ENCODE assay signal across 9 cellular contexts in genomic region chrX:77446840-77447239, GRCh38. TPM values are rescaled to one million over a fixed set of nuclear protein-coding genes. Genes with fewer than 3 reads are reported as not detected.
DNase-seq lines count a peak whose midpoint lies in the region; ATAC-seq and TF ChIP-seq lines count a peak whose summit lies in the region.
"Had no signal": no experiment of that assay in that cellular context is flagged by ENCODE, and none has a peak within 500 bp of the region (broad histone marks: within the 10 kb centered on the region; RNA-seq: fewer than 3 reads in every experiment).

No MANE protein-coding gene starts in this region.

- no peak overlapping the region for H3K9ac ChIP-seq in BLaER1 treated with 17β-estradiol and CSF1 and Interleukin-3, amounts not matched to agents 10 nM and 100 nM
- H3K9ac ChIP-seq in SU-DHL-6 (ENCODE audit: low read length), result no peak overlapping the region

- H3K36me3 ChIP-seq in BLaER1 treated with 17β-estradiol and CSF1 and Interleukin-3, amounts not matched to agents 10 nM and 100 nM, result no peaks in the 10 kb centered on the region
- H3K36me3 ChIP-seq in SU-DHL-6 (ENCODE audit: low read length) (no peaks in the 10 kb centered on the region), esophagus squamous epithelium (no peaks in the 10 kb centered on the region), neuron (ENCODE audit: insufficient read depth, low read length) (no peaks in the 10 kb centered on the region)

- no peak for ATAC-seq in GM21390 (IDR thresholded peaks at IDR 0.05; ENCODE audit: unreplicated experiment)

- no peak for TF ChIP-seq POLR2A in esophagus squamous epithelium (IDR thresholded peaks at IDR 0.05)

- TF ChIP-seq CTCF in SU-DHL-6 (IDR thresholded peaks at IDR 0.05; ENCODE audit: insufficient read depth, low read length, poor library complexity, severe bottlenecking) (no peak), esophagus squamous epithelium (IDR thresholded peaks at IDR 0.05) (no peak)

- H3K4me3 ChIP-seq in BLaER1 treated with 17β-estradiol and CSF1 and Interleukin-3, amounts not matched to agents 10 nM and 100 nM, result peak overlapping the region; percentile 37 to 61 (median 48); a peak in 19 of 20 replicates
- H3K4me3 ChIP-seq in SU-DHL-6 (ENCODE audit: insufficient read depth, low read length, poor library complexity, severe bottlenecking), result no peak overlapping the region
- H3K4me3 ChIP-seq in esophagus squamous epithelium, result peak overlapping the region in 3 of 4 donors; percentile 40 to 53 (median 41)
- H3K4me3 ChIP-seq in neuron (ENCODE audit: low read length), result peak overlapping the region; percentile 25

- no peak for DNase-seq in esophagus squamous epithelium (lab: John Stamatoyannopoulos, UW)
- DNase-seq in NCI-H524 treated with DMSO at 0.1 percent for 48 hours (lab: John Stamatoyannopoulos, UW), result no peak
- DNase-seq in hippocampal formation (lab: John Stamatoyannopoulos, UW), result no peak
- DNase-seq in glomerular visceral epithelial cell (ENCODE audit: extremely low spot score), result no peak

- H3K9me3 ChIP-seq in BLaER1 treated with 17β-estradiol and CSF1 and Interleukin-3, amounts not matched to agents 10 nM and 100 nM (replicated peaks in 1 of 11), result peaks cover 0 to 9% (median 0%) of the 10 kb centered on the region in 11 experiments; a peak in 4 of 22 replicates
- H3K9me3 ChIP-seq in SU-DHL-6 (ENCODE audit: insufficient read depth, low read length) (no peaks in the 10 kb centered on the region), esophagus squamous epithelium (no peaks in the 10 kb centered on the region), neuron (ENCODE audit: low read length) (no peaks in the 10 kb centered on the region)

- peaks cover 0 to 19% (median 0%) of the 10 kb centered on the region in 11 experiments; a peak in 7 of 22 replicates for H4K20me1 ChIP-seq in BLaER1 treated with 17β-estradiol and CSF1 and Interleukin-3, amounts not matched to agents 10 nM and 100 nM
- H4K20me1 ChIP-seq in SU-DHL-6 (ENCODE audit: low read depth, low read length), result no peaks in the 10 kb centered on the region

- peak overlapping the region; percentile 73 to 82 (median 80) for H3K4me2 ChIP-seq in BLaER1 treated with 17β-estradiol and CSF1 and Interleukin-3, amounts not matched to agents 10 nM and 100 nM
- peak overlapping the region; percentile 24 for H3K4me2 ChIP-seq in SU-DHL-6 (ENCODE audit: low read depth, low read length, poor library complexity, severe bottlenecking)

- H3F3A ChIP-seq in SU-DHL-6 (ENCODE audit: insufficient read depth), result no peaks in the 10 kb centered on the region

- no peak overlapping the region for H2AFZ ChIP-seq in SU-DHL-6 (ENCODE audit: low read depth, low read length, severe bottlenecking)
- peak overlapping the region; percentile 33 for H2AFZ ChIP-seq in neuron (ENCODE audit: low read depth, low read length)

- peaks cover 19 to 28% (median 25%) of the 10 kb centered on the region in 10 experiments; a peak in 17 of 20 replicates for H3K4me1 ChIP-seq in BLaER1 treated with 17β-estradiol and CSF1 and Interleukin-3, amounts not matched to agents 10 nM and 100 nM
- peaks cover 0 to 21% (median 0%) of the 10 kb centered on the region in 3 donors for H3K4me1 ChIP-seq in esophagus squamous epithelium
- H3K4me1 ChIP-seq in neuron (ENCODE audit: insufficient read depth, low read length), result peaks cover 3% of the 10 kb centered on the region

- intact Hi-C loops in esophagus squamous epithelium (cut with DNase I), result no loop called here

- no peaks in the 10 kb centered on the region for H3K79me2 ChIP-seq in SU-DHL-6 (ENCODE audit: insufficient read depth, low read length)

- peaks cover 95 to 100% (median 98%) of the 10 kb centered on the region in 11 experiments for H3K27me3 ChIP-seq in BLaER1 treated with 17β-estradiol and CSF1 and Interleukin-3, amounts not matched to agents 10 nM and 100 nM
- no peaks in the 10 kb centered on the region for H3K27me3 ChIP-seq in SU-DHL-6 (ENCODE audit: low read length)
- peaks cover 0 to 8% (median 0%) of the 10 kb centered on the region in 4 donors for H3K27me3 ChIP-seq in esophagus squamous epithelium
- H3K27me3 ChIP-seq in neuron (ENCODE audit: insufficient read depth, low read length), result peaks cover 47% of the 10 kb centered on the region

- no peaks in the 10 kb centered on the region for H3K9me2 ChIP-seq in SU-DHL-6 (replicated peaks; ENCODE audit: insufficient read depth, low read length)

- no peak overlapping the region for H3K27ac ChIP-seq in BLaER1 treated with 17β-estradiol and CSF1 and Interleukin-3, amounts not matched to agents 10 nM and 100 nM
- H3K27ac ChIP-seq in SU-DHL-6 (ENCODE audit: low read depth, low read length) (no peak overlapping the region), esophagus squamous epithelium (peak overlapping the region in 1 of 4 donors; percentile 19)

- WGBS in esophagus squamous epithelium, 2 donors, result 13% methylated on average over 2 of the region's 16 CpGs; no CpG with 5 or more reads in 1 of the 2 donors

RNA-seq across cellular contexts. Expression of gene FGF16, which starts 0.3 kb away (rescaled TPM):
- total RNA-seq in esophagus squamous epithelium, result not detected
- total RNA-seq: myocyte had no signal
